ENCODE assay signal across 9 cellular contexts in genomic region chr9:5886114-5886939, GRCh38. TPM values are rescaled to one million over a fixed set of nuclear protein-coding genes. Genes with fewer than 3 reads are reported as not detected.
DNase-seq lines count a peak whose midpoint lies in the region; ATAC-seq and TF ChIP-seq lines count a peak whose summit lies in the region.
"Had no signal": no experiment of that assay in that cellular context is flagged by ENCODE, and none has a peak within 500 bp of the region (broad histone marks: within the 10 kb centered on the region; RNA-seq: fewer than 3 reads in every experiment).

No MANE protein-coding gene starts in this region.

- no peak overlapping the region for H3K27ac Mint-ChIP-seq in CD8-positive, alpha-beta T cell
- H3K27ac Mint-ChIP-seq in activated CD4-positive, alpha-beta memory T cell treated with anti-CD3 and anti-CD28 coated beads, Interleukin-2, amount 10 ng/mL, durations not matched to agents 7 days and 5 days = no peak overlapping the region
- H3K27ac Mint-ChIP-seq: T-helper 1 cell treated with Interleukin-12 subunit alpha and Interleukin-12 subunit beta and Interleukin-4 antibody, amounts not matched to agents 30 μg/mL and 1 μg/mL, for 36 hours had no signal

- no peaks in the 10 kb centered on the region for H3K36me3 Mint-ChIP-seq in CD8-positive, alpha-beta T cell
- no peaks in the 10 kb centered on the region for H3K36me3 Mint-ChIP-seq in activated CD4-positive, alpha-beta memory T cell treated with anti-CD3 and anti-CD28 coated beads, Interleukin-2, amount 10 ng/mL, durations not matched to agents 7 days and 5 days (ENCODE audit: low read depth)

- POLR2A ChIA-PET in CD8-positive, alpha-beta T cell (lab: Charles Lee) = no interaction called here
- POLR2A ChIA-PET in activated CD4-positive, alpha-beta memory T cell treated with anti-CD3 and anti-CD28 coated beads, Interleukin-2, amount 10 ng/mL, durations not matched to agents 7 days and 5 days (lab: Charles Lee) = interaction anchor here (0.8 to 1.3 kb wide), 3 partner anchors 42 to 259 kb away, joined by 3 read pairs; no protein-coding TSS in a partner anchor

- H3K27me3 Mint-ChIP-seq in CD8-positive, alpha-beta T cell (ENCODE audit: low read depth) = no peaks in the 10 kb centered on the region
- H3K27me3 Mint-ChIP-seq in activated CD4-positive, alpha-beta memory T cell treated with anti-CD3 and anti-CD28 coated beads, Interleukin-2, amount 10 ng/mL, durations not matched to agents 7 days and 5 days = peaks cover 1% of the 10 kb centered on the region

- H3K36me3 ChIP-seq in CD8-positive, alpha-beta T cell (ENCODE audit: insufficient read depth, low read length) = no peaks in the 10 kb centered on the region

- H3K4me1 Mint-ChIP-seq in CD8-positive, alpha-beta T cell (ENCODE audit: low read depth) = peaks cover 8% of the 10 kb centered on the region
- peaks cover 7% of the 10 kb centered on the region for H3K4me1 Mint-ChIP-seq in activated CD4-positive, alpha-beta memory T cell treated with anti-CD3 and anti-CD28 coated beads, Interleukin-2, amount 10 ng/mL, durations not matched to agents 7 days and 5 days

- peak; percentile 86 for TF ChIP-seq CTCF in CD8-positive, alpha-beta T cell (IDR thresholded peaks at IDR 0.05)

- H3K9me3 Mint-ChIP-seq in CD8-positive, alpha-beta T cell = no peaks in the 10 kb centered on the region
- no peaks in the 10 kb centered on the region for H3K9me3 Mint-ChIP-seq in activated CD4-positive, alpha-beta memory T cell treated with anti-CD3 and anti-CD28 coated beads, Interleukin-2, amount 10 ng/mL, durations not matched to agents 7 days and 5 days

- H3K9me3 ChIP-seq in CD8-positive, alpha-beta T cell (ENCODE audit: low read length) = no peaks in the 10 kb centered on the region

- H3K4me3 Mint-ChIP-seq in CD8-positive, alpha-beta T cell = no peak overlapping the region
- H3K4me3 Mint-ChIP-seq in activated CD4-positive, alpha-beta memory T cell treated with anti-CD3 and anti-CD28 coated beads, Interleukin-2, amount 10 ng/mL, durations not matched to agents 7 days and 5 days = no peak overlapping the region
- H3K4me3 Mint-ChIP-seq: T-helper 1 cell treated with Interleukin-12 subunit alpha and Interleukin-12 subunit beta and Interleukin-4 antibody, amounts not matched to agents 30 μg/mL and 1 μg/mL, for 36 hours had no signal

- no peaks in the 10 kb centered on the region for H3K27me3 ChIP-seq in CD8-positive, alpha-beta T cell (ENCODE audit: insufficient read depth, low read length)

- H3K27ac ChIP-seq in CD8-positive, alpha-beta T cell (ENCODE audit: low read depth, low read length) = no peak overlapping the region

- CTCF ChIA-PET in CD8-positive, alpha-beta T cell (lab: Charles Lee) = interaction anchor here (0.7 to 6.2 kb wide), 37 partner anchors 9 to 678 kb away, joined by 3 to 63 read pairs (median 4); partner anchors contain the start of gene ERMP1
- CTCF ChIA-PET in activated CD4-positive, alpha-beta memory T cell treated with anti-CD3 and anti-CD28 coated beads, Interleukin-2, amount 10 ng/mL, durations not matched to agents 7 days and 5 days (lab: Charles Lee) = interaction anchor here (0.6 to 6.3 kb wide), 50 partner anchors 9 to 682 kb away, joined by 3 to 55 read pairs (median 4); partner anchors contain the start of genes ERMP1 and RANBP6

- H3K4me3 ChIP-seq in CD8-positive, alpha-beta T cell (ENCODE audit: low read depth, low read length) = no peak overlapping the region

- peaks cover 10% of the 10 kb centered on the region for H3K4me1 ChIP-seq in CD8-positive, alpha-beta T cell (ENCODE audit: insufficient read depth, low read length)

- DNase-seq in CD8-positive, alpha-beta T cell = peak; percentile 57 to 87 (median 77)
- DNase-seq in NCI-H526 treated with DMSO at 0.1 percent for 48 hours (lab: John Stamatoyannopoulos, UW) (peak; percentile 43), midbrain (lab: John Stamatoyannopoulos, UW) (peak; percentile 68)
- peak; percentile 85 for DNase-seq in activated CD4-positive, alpha-beta memory T cell treated with anti-CD3 and anti-CD28 coated beads, Interleukin-2, amount 10 ng/mL, durations not matched to agents 7 days and 5 days
- peak; percentile 70 for DNase-seq in effector CD4-positive, alpha-beta T cell
- DNase-seq in stimulated activated CD8-positive, alpha-beta memory T cell treated with anti-CD3 and anti-CD28 coated beads, Interleukin-4, amount 100 ng/mL, for 24 hours (ENCODE audit: low read depth) = peak; percentile 74

- intact Hi-C loops in CD8-positive, alpha-beta T cell (cut with DNase I, micrococcal nuclease) = loop anchor here (1.0 to 10.0 kb wide), 7 partner anchors 53 to 682 kb away; partner anchors contain the start of gene ERMP1 (in 1 of the 2)

- peak; percentile 96 for ATAC-seq in CD8-positive, alpha-beta T cell
- peak; percentile 78 for ATAC-seq in GM19324 (IDR thresholded peaks at IDR 0.05; ENCODE audit: low FRiP score, unreplicated experiment)
- ATAC-seq in HG03432 (IDR thresholded peaks at IDR 0.05; ENCODE audit: unreplicated experiment) = peak; percentile 94

RNA-seq across cellular contexts. Expression of gene MLANA, which starts 4.4 kb away (rescaled TPM):
- not detected for total RNA-seq in CD8-positive, alpha-beta T cell
- total RNA-seq in activated CD4-positive, alpha-beta memory T cell treated with anti-CD3 and anti-CD28 coated beads, Interleukin-2, amount 10 ng/mL, durations not matched to agents 7 days and 5 days = not detected

RNA-seq across cellular contexts. Expression of gene ERMP1, which starts 53.4 kb away (rescaled TPM):
- 1 to 10 TPM; 5.2 to 7.9 TPM for total RNA-seq in CD8-positive, alpha-beta T cell
- total RNA-seq in activated CD4-positive, alpha-beta memory T cell treated with anti-CD3 and anti-CD28 coated beads, Interleukin-2, amount 10 ng/mL, durations not matched to agents 7 days and 5 days = 10 to 100 TPM; 35.1 to 39.1 TPM

Comparison
In these comparisons a context has a peak if more than half of its experiments do, and no peak if none do; other contexts are left out.
1. RNA of gene ERMP1, which starts 53.4 kb away (total RNA-seq): 35.1 to 39.1 TPM in activated CD4-positive, alpha-beta memory T cell treated with anti-CD3 and anti-CD28 coated beads, Interleukin-2, amount 10 ng/mL, durations not matched to agents 7 days and 5 days; 5.2 to 7.9 TPM in CD8-positive, alpha-beta T cell; every median in the first group is over 4 times any median in the second.
2. Peak in every context shown above with its lines, with median percentiles within 50 percentile points of each other: ATAC-seq and DNase-seq.